ENCODE assay signal across 19 cellular contexts in genomic region chr16:3091551-3091950, GRCh38. TPM values are rescaled to one million over a fixed set of nuclear protein-coding genes. Genes with fewer than 3 reads are reported as not detected.
"Had no signal": no experiment of that assay in that cellular context is flagged by ENCODE, and none has a peak within 500 bp of the region (broad histone marks: within the 10 kb centered on the region; RNA-seq: fewer than 3 reads in every experiment).

No MANE protein-coding gene starts in this region.

- H3K27me3 ChIP-seq: body of pancreas had no signal

- H3K4me1 ChIP-seq: body of pancreas had no signal

- H3K27ac ChIP-seq: body of pancreas, coronary artery, esophagus squamous epithelium, left ventricle myocardium inferior, skin epidermis had no signal

- H3K9me3 ChIP-seq: body of pancreas, esophagus squamous epithelium, left ventricle myocardium inferior had no signal

- H3K4me3 ChIP-seq: body of pancreas, coronary artery, esophagus squamous epithelium, left ventricle myocardium inferior, skin epidermis had no signal

- FAIRE-seq: endothelial cell of umbilical vein had no signal

- H3K36me3 ChIP-seq: esophagus squamous epithelium, left ventricle myocardium inferior had no signal

- DNase-seq: activated CD4-positive, alpha-beta memory T cell treated with anti-CD3 and anti-CD28 coated beads for 36 hours; activated CD8-positive, alpha-beta memory T cell treated with anti-CD3 and anti-CD28 coated beads, Interleukin-2, amount 50 U/mL, for 48 hours; activated naive CD4-positive, alpha-beta T cell treated with Interleukin-2 at 50 U/mL for 16 hours; body of pancreas; central memory CD4-positive, alpha-beta T cell; effector CD4-positive, alpha-beta T cell; esophagus squamous epithelium; hippocampal formation; left ventricle myocardium inferior; natural killer cell; nucleus accumbens; stimulated activated CD4-positive, alpha-beta T cell treated with anti-CD3 and anti-CD28 coated beads, Interleukin-4, amount 100 ng/mL, for 4 hours; stimulated activated CD8-positive, alpha-beta memory T cell treated with anti-CD3 and anti-CD28 coated beads, Interleukin-4, amount 100 ng/mL, for 48 hours had no signal

RNA-seq across cellular contexts. Expression of gene ZSCAN10, which starts 7.5 kb away (rescaled TPM):
- total RNA-seq: body of pancreas, endothelial cell of umbilical vein, esophagus squamous epithelium, fibroblast of villous mesenchyme, kidney epithelial cell, left ventricle myocardium inferior, posterior vena cava had no signal
- polyA plus RNA-seq: endothelial cell of umbilical vein had no signal
